In genomic region chr4:26083987-26084386, GRCh38 we compare ENCODE assay signal across 8 cellular contexts.
DNase-seq lines count a peak whose midpoint lies in the region; ATAC-seq and TF ChIP-seq lines count a peak whose summit lies in the region.

No MANE protein-coding gene starts in this region.

- 11% methylated on average over 4 of the region's 4 CpGs for WGBS in SK-N-SH (ENCODE audit: low lambda C conversion rate)

- H3K27ac ChIP-seq in SK-N-SH (ENCODE audit: low read depth in 2 of 2, low read length in 1 of 2): no peak overlapping the region

- no peaks in the 10 kb centered on the region for H3K4me1 Mint-ChIP-seq in Caco-2 (ENCODE audit: low read depth, unreplicated experiment)

- H3K9ac ChIP-seq in SK-N-SH: no peak overlapping the region

- POLR2A ChIA-PET in SK-N-SH (lab: Yijun Ruan, JAX): no interaction called here
- POLR2A ChIA-PET in Caco-2 (lab: Charles Lee): no interaction called here

- no peak overlapping the region for H3K27ac Mint-ChIP-seq in Caco-2 (ENCODE audit: unreplicated experiment)

- TF ChIP-seq EP300 in SK-N-SH (IDR thresholded peaks at IDR 0.05; ENCODE audit: borderline replicate concordance in 1 of 2, low read depth in 1 of 2, low read length in 1 of 2): peak; percentile 76 to 93

- no peaks in the 10 kb centered on the region for H3F3A ChIP-seq in SK-N-SH (replicated peaks; ENCODE audit: insufficient read depth)

- H3K4me3 Mint-ChIP-seq in Caco-2 (ENCODE audit: unreplicated experiment): no peak overlapping the region

- H3K27me3 Mint-ChIP-seq in Caco-2 (ENCODE audit: insufficient read depth, unreplicated experiment): no peaks in the 10 kb centered on the region

- H3K9me2 ChIP-seq in SK-N-SH: no peaks in the 10 kb centered on the region

- H3K79me2 ChIP-seq in SK-N-SH (ENCODE audit: insufficient read depth): no peaks in the 10 kb centered on the region

- no peaks in the 10 kb centered on the region for H3K36me3 Mint-ChIP-seq in Caco-2 (ENCODE audit: insufficient read depth, unreplicated experiment)

- BruUV-seq in Caco-2 (replicated peaks; lab: Mats Ljungman, UMichigan): no TSS peak

- H3K4me1 ChIP-seq in SK-N-SH (ENCODE audit: control insufficient read depth in 1 of 2, insufficient read depth in 2 of 2, low read depth in 1 of 2, low read length in 1 of 2) (peaks cover 0 to 32% of the 10 kb centered on the region in 2 experiments; a peak in 2 of 4 replicates), Caco-2 (no peaks in the 10 kb centered on the region)

- CTCF ChIA-PET in SK-N-SH (lab: Yijun Ruan, JAX): interaction anchor here (0.6 to 2.7 kb wide), 10 partner anchors 22 to 645 kb away, joined by 3 to 16 read pairs (median 4); no protein-coding TSS in a partner anchor
- CTCF ChIA-PET in Caco-2 (lab: Charles Lee): interaction anchor here (2.6 kb wide), 1 partner anchor 77 kb away, joined by 12 read pairs; no protein-coding TSS in a partner anchor

- ATAC-seq in HG03025 (IDR thresholded peaks at IDR 0.05; ENCODE audit: low FRiP score, unreplicated experiment): peak; percentile 58

- H3K4me3 ChIP-seq in SK-N-SH (ENCODE audit: low read depth in 2 of 2, low read length in 1 of 2): no peak overlapping the region
- no peak overlapping the region for H3K4me3 ChIP-seq in Caco-2 (ENCODE audit: low read depth, low read length)

- no peaks in the 10 kb centered on the region for H3K9me3 Mint-ChIP-seq in Caco-2 (ENCODE audit: unreplicated experiment)

- H3K9me3 ChIP-seq in SK-N-SH (no peaks in the 10 kb centered on the region), Caco-2 (no peaks in the 10 kb centered on the region)

- no peak for TF ChIP-seq RAD21 in SK-N-SH (IDR thresholded peaks at IDR 0.05; ENCODE audit: low read length)

- no peaks in the 10 kb centered on the region for H4K20me1 ChIP-seq in SK-N-SH (ENCODE audit: insufficient read depth)

- DNase-seq in stimulated activated naive CD4-positive, alpha-beta T cell treated with Interleukin-2 at 50 U/mL for 16 hours (lab: John Stamatoyannopoulos, UW): peak; percentile 10
- DNase-seq in stimulated activated naive CD4-positive, alpha-beta T cell (lab: John Stamatoyannopoulos, UW): no peak
- DNase-seq in SK-N-SH: no peak
- DNase-seq in myocyte (ENCODE audit: low read depth): peak; percentile 98
- no peak for DNase-seq in SHP77 (lab: John Stamatoyannopoulos, UW)
- no peak for DNase-seq in DMS153 (lab: John Stamatoyannopoulos, UW)
- DNase-seq in Caco-2: no peak

- H3K36me3 ChIP-seq in SK-N-SH (replicated peaks in 1 of 2; ENCODE audit: control insufficient read depth in 1 of 2, insufficient read depth in 2 of 2, low read length in 1 of 2): no peaks in the 10 kb centered on the region
- no peaks in the 10 kb centered on the region for H3K36me3 ChIP-seq in Caco-2 (ENCODE audit: control insufficient read depth, insufficient read depth, low read length)

- H3K27me3 ChIP-seq in SK-N-SH (ENCODE audit: insufficient read depth) (peaks cover 49% of the 10 kb centered on the region), Caco-2 (replicated peaks; ENCODE audit: control insufficient read depth, insufficient read depth, low read length) (no peaks in the 10 kb centered on the region)

- TF ChIP-seq CTCF in SK-N-SH (IDR thresholded peaks at IDR 0.05) (no peak), Caco-2 (IDR thresholded peaks at IDR 0.05; ENCODE audit: insufficient read depth in 1 of 2, low read depth in 1 of 2, low read length in 1 of 2, severe bottlenecking in 1 of 2, unreplicated experiment in 1 of 2) (no peak)

- no peak overlapping the region for H2AFZ ChIP-seq in SK-N-SH (ENCODE audit: low read depth)

- no peak overlapping the region; the same call in 1 of the 2 replicates for H3K4me2 ChIP-seq in SK-N-SH

- intact Hi-C loops in Caco-2 (cut with micrococcal nuclease; ENCODE audit: unreplicated experiment): loop anchor here (5.0 kb wide), 2 partner anchors 97 to 328 kb away; no protein-coding TSS in a partner anchor

TF ChIP-seq in SK-N-SH, 30 proteins besides CTCF, POLR2A, EP300 and RAD21 (continues in another document):
- TF ChIP-seq GABPA (IDR thresholded peaks at IDR 0.05; ENCODE audit: low read depth) (no peak; the same call in 1 of the 2 replicates), GATA2 (CRISPR knock-in tag; IDR thresholded peaks at IDR 0.05) (peak; percentile 59), POLR2AphosphoS5 (IDR thresholded peaks at IDR 0.05; ENCODE audit: low read depth, low read length) (peak; percentile 86), TCF12 (IDR thresholded peaks at IDR 0.05) (peak; percentile 99), USF2 (IDR thresholded peaks at IDR 0.05; ENCODE audit: borderline replicate concordance, low read depth, low read length) (no peak), TEAD4 (IDR thresholded peaks at IDR 0.05; ENCODE audit: borderline replicate concordance, insufficient read depth) (peak; percentile 98), SMC3 (IDR thresholded peaks at IDR 0.05; ENCODE audit: low read depth, low read length) (no peak), YY1 (IDR thresholded peaks at IDR 0.05; ENCODE audit: low read depth) (no peak), PBX3 (IDR thresholded peaks at IDR 0.05) (peak; percentile 97), FOSL2 (IDR thresholded peaks at IDR 0.05; ENCODE audit: borderline replicate concordance, low read depth) (peak; percentile 92), NFIC (IDR thresholded peaks at IDR 0.05; ENCODE audit: borderline replicate concordance) (peak; percentile 95), RFX5 (IDR thresholded peaks at IDR 0.05; ENCODE audit: low read length) (no peak), JUND (IDR thresholded peaks at IDR 0.05) (peak; percentile 97), NRF1 (IDR thresholded peaks at IDR 0.05; ENCODE audit: low read depth, low read length) (no peak), MEF2A (IDR thresholded peaks at IDR 0.05; ENCODE audit: borderline replicate concordance, low read depth) (0 out of 2 replicates have a peak, but pooled peaks have one; percentile 45), MXI1 (IDR thresholded peaks at IDR 0.05; ENCODE audit: low read depth, low read length) (no peak), FOXM1 (IDR thresholded peaks at IDR 0.05; ENCODE audit: low read depth) (peak; percentile 85; the same call in 1 of the 2 replicates), FOXJ3 (CRISPR knock-in tag; IDR thresholded peaks at IDR 0.05) (0 out of 2 replicates have a peak, but pooled peaks have one; percentile 15)
- TF ChIP-seq, protein P1, sequence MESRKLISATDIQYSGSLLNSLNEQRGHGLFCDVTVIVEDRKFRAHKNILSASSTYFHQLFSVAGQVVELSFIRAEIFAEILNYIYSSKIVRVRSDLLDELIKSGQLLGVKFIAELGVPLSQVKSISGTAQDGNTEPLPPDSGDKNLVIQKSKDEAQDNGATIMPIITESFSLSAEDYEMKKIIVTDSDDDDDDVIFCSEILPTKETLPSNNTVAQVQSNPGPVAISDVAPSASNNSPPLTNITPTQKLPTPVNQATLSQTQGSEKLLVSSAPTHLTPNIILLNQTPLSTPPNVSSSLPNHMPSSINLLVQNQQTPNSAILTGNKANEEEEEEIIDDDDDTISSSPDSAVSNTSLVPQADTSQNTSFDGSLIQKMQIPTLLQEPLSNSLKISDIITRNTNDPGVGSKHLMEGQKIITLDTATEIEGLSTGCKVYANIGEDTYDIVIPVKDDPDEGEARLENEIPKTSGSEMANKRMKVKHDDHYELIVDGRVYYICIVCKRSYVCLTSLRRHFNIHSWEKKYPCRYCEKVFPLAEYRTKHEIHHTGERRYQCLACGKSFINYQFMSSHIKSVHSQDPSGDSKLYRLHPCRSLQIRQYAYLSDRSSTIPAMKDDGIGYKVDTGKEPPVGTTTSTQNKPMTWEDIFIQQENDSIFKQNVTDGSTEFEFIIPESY (IDR thresholded peaks at IDR 0.05; ENCODE audit: borderline replicate concordance, low read depth): 0 out of 2 replicates have a peak, but pooled peaks have one; percentile 84
- TF ChIP-seq, protein P2, sequence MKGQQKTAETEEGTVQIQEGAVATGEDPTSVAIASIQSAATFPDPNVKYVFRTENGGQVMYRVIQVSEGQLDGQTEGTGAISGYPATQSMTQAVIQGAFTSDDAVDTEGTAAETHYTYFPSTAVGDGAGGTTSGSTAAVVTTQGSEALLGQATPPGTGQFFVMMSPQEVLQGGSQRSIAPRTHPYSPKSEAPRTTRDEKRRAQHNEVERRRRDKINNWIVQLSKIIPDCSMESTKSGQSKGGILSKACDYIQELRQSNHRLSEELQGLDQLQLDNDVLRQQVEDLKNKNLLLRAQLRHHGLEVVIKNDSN (IDR thresholded peaks at IDR 0.05; ENCODE audit: borderline replicate concordance, low read depth): no peak
- TF ChIP-seq, protein P3, sequence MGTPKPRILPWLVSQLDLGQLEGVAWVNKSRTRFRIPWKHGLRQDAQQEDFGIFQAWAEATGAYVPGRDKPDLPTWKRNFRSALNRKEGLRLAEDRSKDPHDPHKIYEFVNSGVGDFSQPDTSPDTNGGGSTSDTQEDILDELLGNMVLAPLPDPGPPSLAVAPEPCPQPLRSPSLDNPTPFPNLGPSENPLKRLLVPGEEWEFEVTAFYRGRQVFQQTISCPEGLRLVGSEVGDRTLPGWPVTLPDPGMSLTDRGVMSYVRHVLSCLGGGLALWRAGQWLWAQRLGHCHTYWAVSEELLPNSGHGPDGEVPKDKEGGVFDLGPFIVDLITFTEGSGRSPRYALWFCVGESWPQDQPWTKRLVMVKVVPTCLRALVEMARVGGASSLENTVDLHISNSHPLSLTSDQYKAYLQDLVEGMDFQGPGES (IDR thresholded peaks at IDR 0.05; ENCODE audit: low read depth, low read length): no peak
- TF ChIP-seq, protein P4, sequence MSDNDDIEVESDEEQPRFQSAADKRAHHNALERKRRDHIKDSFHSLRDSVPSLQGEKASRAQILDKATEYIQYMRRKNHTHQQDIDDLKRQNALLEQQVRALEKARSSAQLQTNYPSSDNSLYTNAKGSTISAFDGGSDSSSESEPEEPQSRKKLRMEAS (IDR thresholded peaks at IDR 0.05; ENCODE audit: low read depth): peak; percentile 57

Comparison
In these comparisons a context has a peak if more than half of its experiments do, and no peak if none do; other contexts are left out.
1. DNase-seq: peak in stimulated activated naive CD4-positive, alpha-beta T cell treated with Interleukin-2 at 50 U/mL for 16 hours (single experiment) and myocyte (single experiment); none in stimulated activated naive CD4-positive, alpha-beta T cell (0 of 6), SK-N-SH (single experiment), SHP77 (0 of 2), DMS153 (single experiment) and Caco-2 (0 of 2).